ENCODE assay signal across 8 cellular contexts in the genomic region with DNA sequence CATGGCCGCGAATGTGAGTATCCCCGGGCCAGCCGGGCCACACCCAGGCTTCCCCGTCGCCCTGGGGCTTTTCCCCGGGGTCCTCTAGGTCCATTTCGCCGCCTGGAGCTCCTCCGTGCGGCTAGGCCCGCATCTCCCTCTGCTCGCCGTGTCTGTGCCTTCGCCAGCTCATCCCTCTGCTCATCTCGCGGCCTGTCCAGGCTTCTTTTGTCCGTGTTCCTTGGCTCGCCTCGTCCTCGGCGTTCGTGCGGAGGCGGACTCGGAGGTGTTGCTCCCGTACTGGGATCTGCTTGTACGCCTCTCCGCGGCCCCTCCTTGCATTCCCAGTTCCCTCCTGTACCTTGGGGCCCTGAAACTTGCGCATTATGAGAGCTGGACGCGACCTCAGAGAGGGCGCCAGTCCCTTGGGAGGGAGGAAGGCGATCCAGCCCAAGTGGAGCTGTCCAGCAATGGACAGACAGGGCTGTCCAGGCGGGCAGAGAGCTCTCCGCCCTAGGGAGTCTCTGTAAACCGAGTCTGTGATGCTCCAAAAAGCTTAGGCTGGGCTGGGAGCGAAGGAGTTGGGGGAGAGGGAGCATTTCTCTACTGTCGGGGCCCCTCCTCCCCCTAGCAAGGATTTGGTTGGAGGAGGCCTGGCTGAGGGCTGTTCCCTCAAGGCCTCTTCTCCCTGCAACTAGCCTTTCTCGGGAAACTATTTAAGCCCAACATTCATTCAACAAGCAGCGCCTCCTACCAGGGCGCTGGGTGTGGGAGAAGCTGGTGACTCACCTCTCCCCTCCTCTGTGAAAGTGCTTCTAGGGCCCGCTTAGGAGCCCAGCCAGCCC. TPM values are rescaled to one million over a fixed set of nuclear protein-coding genes. Genes with fewer than 3 reads are reported as not detected.
DNase-seq lines count a peak whose midpoint lies in the region; ATAC-seq, FAIRE-seq and TF ChIP-seq lines count a peak whose summit lies in the region.

No MANE protein-coding gene starts in this region.

- H3K27ac ChIP-seq in HUES6 (ENCODE audit: low read depth, low read length) = peak overlapping the region; percentile 70; the same call in 1 of the 2 replicates
- H3K27ac ChIP-seq in GM12878 (ENCODE audit: control insufficient read depth, insufficient read depth) = peak overlapping the region; percentile 61

- TF ChIP-seq RAD21 in GM12878 (IDR thresholded peaks at IDR 0.05; ENCODE audit: insufficient read depth, low read depth, low read length) = 0 out of 2 replicates have a peak, but pooled peaks have one; percentile 13

- 2% methylated on average over 36 of the region's 44 CpGs for WGBS in GM12878 (ENCODE audit: insufficient coverage, insufficient replicate concordance, low lambda C conversion rate, missing lambda C conversion rate)

- peak overlapping the region; percentile 96 for H3K4me3 ChIP-seq in HUES6 (ENCODE audit: low read depth, low read length)
- H3K4me3 ChIP-seq in GM12878 = peak overlapping the region; percentile 93
- H3K4me3 ChIP-seq in iPS-18c (ENCODE audit: insufficient read depth, low read depth, low read length) = peak overlapping the region; percentile 95
- H3K4me3 ChIP-seq in skeletal muscle cell (ENCODE audit: low read depth, low read length) = peak overlapping the region; percentile 98

- intact Hi-C loops in GM12878 (cut with micrococcal nuclease; ENCODE audit: unreplicated experiment) = no loop called here

- DNase-seq in D341Med (ENCODE audit: low spot score) (peak; percentile 59), T-helper 17 cell (peak in 2 of 3 donors; percentile 27 to 54), GM12878 (ENCODE audit: low read depth, low spot score) (no peak), skeletal muscle cell (ENCODE audit: low read depth) (peak; percentile 86), OCI-M2 (lab: John Stamatoyannopoulos, UW; ENCODE audit: unreplicated experiment) (no peak)

- no peaks in the 10 kb centered on the region for H3K27me3 Mint-ChIP-seq in T-helper 17 cell

- peak in 1 of 3 experiments; percentile 14; a peak in 2 of 6 replicates for TF ChIP-seq CTCF in GM12878 (IDR thresholded peaks at IDR 0.05 in 2 of 3, conservative IDR thresholded peaks at IDR 0.05 in 1 of 3; ENCODE audit: control insufficient read depth in 2 of 3, extremely low read depth in 1 of 3, insufficient read depth in 1 of 3, low read depth in 3 of 3, low read length in 3 of 3)

- in situ Hi-C loops in GM12878 (cut with MboI) = no loop called here

- SMC1A ChIA-PET in GM12878 (lab: Charles Lee; ENCODE audit: uncharacterized antibody, unreplicated experiment) = interaction anchor here (0.9 to 2.2 kb wide), 6 partner anchors 18 to 229 kb away, joined by 3 to 10 read pairs (median 3); a partner anchor contains a TSS

- peaks cover 55% of the 10 kb centered on the region for H3K79me2 ChIP-seq in GM12878 (ENCODE audit: control insufficient read depth, insufficient read depth, low read length)

- H3K9ac ChIP-seq in HUES6 (ENCODE audit: low read length) = peak overlapping the region; percentile 91
- H3K9ac ChIP-seq in GM12878 (ENCODE audit: control insufficient read depth, insufficient read depth, low read length) = peak overlapping the region; percentile 72

- H3K4me1 ChIP-seq in HUES6 (ENCODE audit: control insufficient read depth, insufficient read depth, low read length) (peaks cover 35% of the 10 kb centered on the region), GM12878 (ENCODE audit: control insufficient read depth, insufficient read depth, low read length) (peaks cover 8% of the 10 kb centered on the region)

- H3K4me3 Mint-ChIP-seq in T-helper 17 cell = peak overlapping the region; percentile 97

- POLR2A ChIA-PET in GM12878 (lab: Charles Lee) = interaction anchor here (0.7 to 3.6 kb wide), 7 partner anchors 8 to 820 kb away, joined by 3 to 42 read pairs (median 4); a partner anchor contains a TSS

- H3K4me2 ChIP-seq in GM12878 (ENCODE audit: control insufficient read depth, insufficient read depth) = peak overlapping the region; percentile 95

- CTCF ChIA-PET in GM12878 (lab: Yijun Ruan, JAX) = interaction anchor here (1.1 to 3.0 kb wide), 5 partner anchors 12 to 229 kb away, joined by 3 to 9 read pairs (median 7); a partner anchor contains a TSS

- H3K36me3 ChIP-seq in HUES6 (ENCODE audit: control insufficient read depth, insufficient read depth, low read length) (peaks cover 42% of the 10 kb centered on the region), GM12878 (ENCODE audit: control insufficient read depth in 2 of 2, insufficient read depth in 2 of 2, low read length in 1 of 2) (peaks cover 0 to 17% of the 10 kb centered on the region in 2 experiments; a peak in 2 of 4 replicates)

- no peaks in the 10 kb centered on the region; the same call in 1 of the 2 replicates for H4K20me1 ChIP-seq in GM12878 (ENCODE audit: control insufficient read depth, insufficient read depth)

- H2AFZ ChIP-seq in GM12878 (ENCODE audit: control insufficient read depth, low read depth, low read length) = peak overlapping the region; percentile 89

- H3K9me3 ChIP-seq in HUES6 (ENCODE audit: control insufficient read depth, insufficient read depth, low read depth, low read length) = peaks cover 3% of the 10 kb centered on the region
- no peaks in the 10 kb centered on the region for H3K9me3 ChIP-seq in T-helper 17 cell (ENCODE audit: control insufficient read depth, low read length, poor library complexity, severe bottlenecking)
- no peaks in the 10 kb centered on the region for H3K9me3 ChIP-seq in GM12878 (replicated peaks; ENCODE audit: control insufficient read depth, insufficient read depth, low read length)
- H3K9me3 ChIP-seq in iPS-18c (ENCODE audit: control insufficient read depth, insufficient read depth, low read length) = no peaks in the 10 kb centered on the region

- no peak for TF ChIP-seq EP300 in GM12878 (IDR thresholded peaks at IDR 0.05; ENCODE audit: borderline replicate concordance in 1 of 2, control insufficient read depth in 1 of 2, low read depth in 2 of 2, low read length in 2 of 2)

- H3K27me3 ChIP-seq in HUES6 (ENCODE audit: control insufficient read depth, insufficient read depth, low read length) (no peaks in the 10 kb centered on the region), GM12878 (replicated peaks in 1 of 2; ENCODE audit: control insufficient read depth in 2 of 2, insufficient read depth in 2 of 2, low read length in 1 of 2) (no peaks in the 10 kb centered on the region)

- peak; percentile 18 for ATAC-seq in GM21526 (IDR thresholded peaks at IDR 0.05; ENCODE audit: low FRiP score, unreplicated experiment)
- ATAC-seq in T-helper 17 cell = peak; percentile 33
- peak; percentile 49 for ATAC-seq in GM12878

- peaks cover 9% of the 10 kb centered on the region for H3K36me3 Mint-ChIP-seq in T-helper 17 cell (ENCODE audit: low read depth)

- RAD21 ChIA-PET in GM12878 (lab: Charles Lee; ENCODE audit: unreplicated experiment) = interaction anchor here (0.9 to 3.6 kb wide), 3 partner anchors 50 to 229 kb away, joined by 3 to 27 read pairs (median 11); a partner anchor contains a TSS

- BruUV-seq in GM12878 (replicated peaks; lab: Mats Ljungman, UMichigan) = TSS peak; percentile 53

- TF ChIP-seq POLR2A in GM12878 (IDR thresholded peaks at IDR 0.05; ENCODE audit: low read depth, low read length) = no peak

- FAIRE-seq in GM12878 (lab: Jason Lieb, UNC) = no peak

- peaks cover 48% of the 10 kb centered on the region for H3K4me1 Mint-ChIP-seq in T-helper 17 cell

- H3K27ac Mint-ChIP-seq in T-helper 17 cell = peak overlapping the region; percentile 99

RNA-seq across cellular contexts. Expression of a gene that starts 0.6 kb away (rescaled TPM):
- 10 to 100 TPM; 45.6 to 51.4 TPM for total RNA-seq in T-helper 17 cell
- 42.4 and 44.7 TPM in 2 replicates for total RNA-seq in GM12878 (2013; cell fraction: nucleolus; rRNA removed)
- total RNA-seq in GM12878 (2014; rRNA removed) = 23.0 and 25.0 TPM in 2 replicates
- 15.4 and 15.7 TPM in 2 replicates for total RNA-seq in GM12878 (2014; rRNA removed; fragmentation: Illumina TruSeq; extraction: Trizol)
- total RNA-seq in GM12878 (2021) = 18.0 and 18.7 TPM in 2 replicates
- polyA plus RNA-seq in GM12878 (2011; ENCODE audit: low read depth) = 16.0 TPM
- polyA plus RNA-seq in GM12878 (2011; rRNA removed) = 29.9 and 33.0 TPM in 2 replicates
- polyA plus RNA-seq in GM12878 (2011; cell fraction: cytosol; rRNA removed) = 32.7 and 35.3 TPM in 2 replicates
- 51.6 and 60.7 TPM in 2 replicates for polyA plus RNA-seq in GM12878 (2011; cell fraction: nucleus; rRNA removed)
- 20.2 and 24.7 TPM in 2 replicates for polyA plus RNA-seq in GM12878 (2012)
- 16.9 and 17.5 TPM in 2 replicates for polyA plus RNA-seq in GM12878 (2014; fragmentation: Illumina TruSeq; extraction: Trizol)
- 1 to 10 TPM; 7.2 to 7.6 TPM for polyA plus RNA-seq in GM12878 (2014; fragmentation: Nextera tagmentation; extraction: Ambion mirVana)
- polyA plus RNA-seq in GM12878 (2014; rRNA removed) = 17.1 and 18.3 TPM in 2 replicates
- 10 to 100 TPM; 22.3 to 24.4 TPM for polyA plus RNA-seq in GM12878 (2016; fragmentation: Nextera tagmentation; extraction: Ambion mirVana)
- 25.4 and 32.7 TPM in 2 replicates for polyA minus RNA-seq in GM12878 (2011; rRNA and poly(A)+ RNA removed)
- 9.8 and 12.2 TPM in 2 replicates for polyA minus RNA-seq in GM12878 (2011; cell fraction: cytosol; rRNA and poly(A)+ RNA removed)
- polyA minus RNA-seq in GM12878 (2011; cell fraction: nucleus; rRNA and poly(A)+ RNA removed) = 8.2 and 12.2 TPM in 2 replicates

RNA-seq across cellular contexts. Expression of a gene that starts 0.7 kb away (rescaled TPM):
- total RNA-seq in T-helper 17 cell (1 to 10 TPM; 2.7 to 3.6 TPM), GM12878 (2014; rRNA removed) (22.4 and 27.0 TPM in 2 replicates), GM12878 (2014; rRNA removed; fragmentation: Illumina TruSeq; extraction: Trizol) (24.4 and 24.6 TPM in 2 replicates), GM12878 (2021) (20.1 and 21.0 TPM in 2 replicates)
- total RNA-seq in GM12878 (2013; cell fraction: nucleolus; rRNA removed) = 2.3 and 3.3 TPM in 2 replicates
- polyA plus RNA-seq in GM12878 (2011; ENCODE audit: low read depth) = 6.0 TPM
- polyA plus RNA-seq in GM12878 (2011; rRNA removed) (22.9 and 28.8 TPM in 2 replicates), GM12878 (2014; fragmentation: Illumina TruSeq; extraction: Trizol) (34.9 and 38.4 TPM in 2 replicates), GM12878 (2014; fragmentation: Nextera tagmentation; extraction: Ambion mirVana) (10 to 100 TPM; 37.9 to 46.8 TPM), GM12878 (2014; rRNA removed) (25.3 and 26.0 TPM in 2 replicates), GM12878 (2016; fragmentation: Nextera tagmentation; extraction: Ambion mirVana) (10 to 100 TPM; 31.9 to 36.4 TPM)
- 15.1 and 17.8 TPM in 2 replicates for polyA plus RNA-seq in GM12878 (2011; cell fraction: cytosol; rRNA removed)
- 9.3 and 10.0 TPM in 2 replicates for polyA plus RNA-seq in GM12878 (2011; cell fraction: nucleus; rRNA removed)
- polyA plus RNA-seq in GM12878 (2012) = 7.6 and 9.5 TPM in 2 replicates
- 13.3 and 13.8 TPM in 2 replicates for polyA minus RNA-seq in GM12878 (2011; rRNA and poly(A)+ RNA removed)
- polyA minus RNA-seq in GM12878 (2011; cell fraction: cytosol; rRNA and poly(A)+ RNA removed) = 3.6 and 4.5 TPM in 2 replicates
- polyA minus RNA-seq in GM12878 (2011; cell fraction: nucleus; rRNA and poly(A)+ RNA removed) = 2.3 and 3.8 TPM in 2 replicates

RNA-seq across cellular contexts. Expression of a gene that starts 53.0 kb away (rescaled TPM):
- total RNA-seq in T-helper 17 cell (10 to 100 TPM; 65.0 to 76.4 TPM), GM12878 (2014; rRNA removed) (30.2 and 32.9 TPM in 2 replicates), GM12878 (2014; rRNA removed; fragmentation: Illumina TruSeq; extraction: Trizol) (27.9 and 29.5 TPM in 2 replicates), GM12878 (2021) (32.9 and 35.1 TPM in 2 replicates)
- total RNA-seq in GM12878 (2013; cell fraction: nucleolus; rRNA removed) = 61.0 and 69.0 TPM in 2 replicates
- 20.3 TPM for polyA plus RNA-seq in GM12878 (2011; ENCODE audit: low read depth)
- polyA plus RNA-seq in GM12878 (2011; rRNA removed) (19.2 and 27.7 TPM in 2 replicates), GM12878 (2014; fragmentation: Illumina TruSeq; extraction: Trizol) (31.5 and 36.3 TPM in 2 replicates), GM12878 (2014; fragmentation: Nextera tagmentation; extraction: Ambion mirVana) (1 to 10 TPM; 4.0 to 6.1 TPM), GM12878 (2014; rRNA removed) (25.8 and 28.1 TPM in 2 replicates), GM12878 (2016; fragmentation: Nextera tagmentation; extraction: Ambion mirVana) (10 to 100 TPM; 45.7 to 48.3 TPM)
- 19.1 and 21.0 TPM in 2 replicates for polyA plus RNA-seq in GM12878 (2011; cell fraction: cytosol; rRNA removed)
- polyA plus RNA-seq in GM12878 (2011; cell fraction: nucleus; rRNA removed) = 80.0 and 91.2 TPM in 2 replicates
- 23.5 and 29.0 TPM in 2 replicates for polyA plus RNA-seq in GM12878 (2012)
- polyA minus RNA-seq in GM12878 (2011; rRNA and poly(A)+ RNA removed) = 30.3 and 31.2 TPM in 2 replicates
- polyA minus RNA-seq in GM12878 (2011; cell fraction: cytosol; rRNA and poly(A)+ RNA removed) = 12.4 and 13.0 TPM in 2 replicates
- 33.9 and 45.0 TPM in 2 replicates for polyA minus RNA-seq in GM12878 (2011; cell fraction: nucleus; rRNA and poly(A)+ RNA removed)

RNA-seq across cellular contexts. Expression of a gene that starts 53.2 kb away (rescaled TPM):
- total RNA-seq in T-helper 17 cell (1 to 10 TPM; 5.5 to 6.3 TPM), GM12878 (2014; rRNA removed) (15.5 and 17.1 TPM in 2 replicates), GM12878 (2014; rRNA removed; fragmentation: Illumina TruSeq; extraction: Trizol) (26.8 and 30.5 TPM in 2 replicates), GM12878 (2021) (16.0 and 18.3 TPM in 2 replicates)
- 7.5 and 7.9 TPM in 2 replicates for total RNA-seq in GM12878 (2013; cell fraction: nucleolus; rRNA removed)
- 10.9 TPM for polyA plus RNA-seq in GM12878 (2011; ENCODE audit: low read depth)
- polyA plus RNA-seq in GM12878 (2011; rRNA removed) (25.2 and 44.6 TPM in 2 replicates), GM12878 (2014; fragmentation: Illumina TruSeq; extraction: Trizol) (27.8 and 33.8 TPM in 2 replicates), GM12878 (2014; fragmentation: Nextera tagmentation; extraction: Ambion mirVana) (100 to 1,000 TPM in 1 of 2 experiments, 10 to 100 TPM in 1; 98.1 to 111 TPM), GM12878 (2014; rRNA removed) (20.0 and 23.9 TPM in 2 replicates), GM12878 (2016; fragmentation: Nextera tagmentation; extraction: Ambion mirVana) (10 to 100 TPM; 79.6 to 85.3 TPM)
- 5.2 and 5.9 TPM in 2 replicates for polyA plus RNA-seq in GM12878 (2011; cell fraction: cytosol; rRNA removed)
- 5.4 and 6.0 TPM in 2 replicates for polyA plus RNA-seq in GM12878 (2011; cell fraction: nucleus; rRNA removed)
- polyA plus RNA-seq in GM12878 (2012) = 17.9 and 22.1 TPM in 2 replicates
- polyA minus RNA-seq in GM12878 (2011; rRNA and poly(A)+ RNA removed) = 2.9 and 3.2 TPM in 2 replicates
- polyA minus RNA-seq in GM12878 (2011; cell fraction: cytosol; rRNA and poly(A)+ RNA removed) = 1.8 and 2.1 TPM in 2 replicates
- 2.7 and 5.9 TPM in 2 replicates for polyA minus RNA-seq in GM12878 (2011; cell fraction: nucleus; rRNA and poly(A)+ RNA removed)

Comparison
In these comparisons a context has a peak if more than half of its experiments do, and no peak if none do; other contexts are left out.
1. DNase-seq: peak in D341Med (single experiment), T-helper 17 cell (2 of 3) and skeletal muscle cell (single experiment); none in GM12878 (single experiment) and OCI-M2 (single experiment).
2. Peak in every context shown above with its lines, with median percentiles within 50 percentile points of each other: ATAC-seq and H3K4me3 ChIP-seq.